13 cellular contexts compared by ENCODE assay signal in the genomic region with DNA sequence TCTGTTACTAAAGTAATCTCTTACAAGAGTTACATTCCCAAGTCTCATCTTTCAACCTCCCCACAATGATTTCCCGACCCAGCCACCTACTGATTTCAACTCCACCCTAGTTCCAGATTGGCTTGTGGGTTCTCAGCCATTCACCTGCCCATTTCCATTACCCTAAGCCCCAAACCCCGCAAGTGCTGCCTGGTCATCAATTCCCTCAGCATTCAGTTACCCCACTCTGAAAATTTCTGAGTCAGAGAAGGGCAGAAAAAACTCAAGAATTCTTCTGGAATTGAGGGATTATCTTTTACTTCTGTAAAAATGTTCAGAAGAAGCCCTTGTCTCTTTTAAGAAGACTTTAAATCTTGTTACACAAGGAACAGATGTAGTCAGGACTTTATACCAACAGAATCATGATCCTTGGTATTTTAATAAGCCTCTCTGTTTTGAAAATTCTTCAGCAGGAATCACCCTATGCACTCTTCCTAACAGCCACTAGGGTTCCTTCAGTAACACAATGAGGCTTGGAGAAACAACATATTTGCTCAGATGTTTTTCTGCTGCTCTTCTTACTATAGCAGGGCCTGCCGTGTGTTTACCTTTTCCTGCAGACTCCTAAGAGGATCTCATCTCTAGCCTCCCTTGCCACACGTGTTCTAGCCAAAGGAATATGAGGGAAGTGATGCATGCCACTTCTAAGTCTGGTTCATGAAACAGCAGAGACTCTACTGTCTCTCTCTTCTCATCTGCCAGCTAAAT. TPM values are rescaled to one million over a fixed set of nuclear protein-coding genes. Genes with fewer than 3 reads are reported as not detected.
A peak's percentile ranks its signal among the peaks of the same experiment; 100 is the strongest.
DNase-seq lines count a peak whose midpoint lies in the region; ATAC-seq and TF ChIP-seq lines count a peak whose summit lies in the region.
"Had no signal": no experiment of that assay in that cellular context is flagged by ENCODE, and none has a peak within 500 bp of the region (broad histone marks: within the 10 kb centered on the region; RNA-seq: fewer than 3 reads in every experiment).

No MANE protein-coding gene starts in this region.

- no peak overlapping the region for H3K23ac ChIP-seq in trophoblast cell (ENCODE audit: low read length)

- no peak overlapping the region for H3K4ac ChIP-seq in trophoblast cell (ENCODE audit: low read depth, low read length)

- TF ChIP-seq CTCF in gastroesophageal sphincter (IDR thresholded peaks at IDR 0.05): no peak

- DNase-seq in DMS53 (lab: John Stamatoyannopoulos, UW): peak; percentile 30
- DNase-seq in DMS53 treated with DMSO at 0.1 percent for 48 hours (lab: John Stamatoyannopoulos, UW; ENCODE audit: unreplicated experiment): no peak
- DNase-seq in RKO (ENCODE audit: low spot score): peak; percentile 2
- DNase-seq in fibroblast of gingiva (ENCODE audit: low read depth): peak; percentile 27
- DNase-seq in trophoblast cell: no peak
- DNase-seq in NCI-H128 (lab: John Stamatoyannopoulos, UW; ENCODE audit: unreplicated experiment): no peak
- DNase-seq in SIG-M5 treated with dmso at 0.1 percent for 504 hours (lab: John Stamatoyannopoulos, UW; ENCODE audit: unreplicated experiment): no peak
- DNase-seq: 8988T, WERI-Rb-1 had no signal

- H3K27ac ChIP-seq in trophoblast cell (ENCODE audit: low read depth, low read length) (no peak overlapping the region), gastroesophageal sphincter (no peak overlapping the region)
- H3K27ac ChIP-seq: coronary artery, RWPE1, WERI-Rb-1 had no signal

- no peak overlapping the region for H2BK5ac ChIP-seq in trophoblast cell (ENCODE audit: low read depth, low read length, poor library complexity)

- no peaks in the 10 kb centered on the region for H3K36me3 ChIP-seq in trophoblast cell (ENCODE audit: control insufficient read depth in 1 of 2, insufficient read depth in 2 of 2, low read length in 2 of 2)
- no peaks in the 10 kb centered on the region for H3K36me3 ChIP-seq in gastroesophageal sphincter
- H3K36me3 ChIP-seq: WERI-Rb-1 had no signal

- H3K4me2 ChIP-seq in trophoblast cell (ENCODE audit: low read length): no peak overlapping the region

- H3K79me1 ChIP-seq in trophoblast cell (ENCODE audit: low read length): peaks cover 2% of the 10 kb centered on the region

- no peak for ATAC-seq in gastroesophageal sphincter

- peaks cover 5 to 6% of the 10 kb centered on the region in 2 experiments for H3K4me1 ChIP-seq in trophoblast cell (ENCODE audit: control insufficient read depth in 1 of 2, insufficient read depth in 2 of 2, low read length in 2 of 2)
- H3K4me1 ChIP-seq in gastroesophageal sphincter: peaks cover 0 to 14% (median 4%) of the 10 kb centered on the region in 3 donors

- H3K18ac ChIP-seq in trophoblast cell (ENCODE audit: low read length): no peak overlapping the region

- H2BK120ac ChIP-seq in trophoblast cell (ENCODE audit: insufficient read depth, low read length, poor library complexity): no peak overlapping the region

- no peak overlapping the region for H2AK5ac ChIP-seq in trophoblast cell (ENCODE audit: low read length)

- H3K4me3 ChIP-seq in trophoblast cell (ENCODE audit: low read depth, low read length) (no peak overlapping the region), gastroesophageal sphincter (no peak overlapping the region)
- H3K4me3 ChIP-seq: coronary artery had no signal

- H3K9ac ChIP-seq in trophoblast cell (ENCODE audit: low read length): no peak overlapping the region

- H4K8ac ChIP-seq in trophoblast cell (ENCODE audit: low read depth, low read length): no peak overlapping the region

- peak overlapping the region; percentile 13 for H2BK12ac ChIP-seq in trophoblast cell (ENCODE audit: low read length)

- no peak overlapping the region for H3K14ac ChIP-seq in trophoblast cell (ENCODE audit: low read length)

- H4K12ac ChIP-seq in trophoblast cell (ENCODE audit: low read depth, low read length): no peak overlapping the region

- H2AFZ ChIP-seq in trophoblast cell (ENCODE audit: insufficient read depth, low read length, poor library complexity): no peak overlapping the region

- H3K27me3 ChIP-seq in trophoblast cell (ENCODE audit: insufficient read depth, low read length) (no peaks in the 10 kb centered on the region), gastroesophageal sphincter (peaks cover 4% of the 10 kb centered on the region)

- no peaks in the 10 kb centered on the region for H3K79me2 ChIP-seq in trophoblast cell (ENCODE audit: control insufficient read depth, insufficient read depth, low read length, poor library complexity)

- TF ChIP-seq EP300 in gastroesophageal sphincter (IDR thresholded peaks at IDR 0.05): no peak

- no peak overlapping the region for H4K91ac ChIP-seq in trophoblast cell (ENCODE audit: low read depth, low read length)

- no peak for TF ChIP-seq POLR2A in gastroesophageal sphincter (IDR thresholded peaks at IDR 0.05)

- no CpG with 5 or more reads among the region's 4 CpGs for WGBS in trophoblast cell (ENCODE audit: extremely low coverage, insufficient coverage, insufficient read length)
- 41 to 81% methylated on average over 2 to 3 of the region's 4 CpGs for WGBS in gastroesophageal sphincter (ENCODE audit: low coverage in 1 of 2), 2 donors

- H3K9me3 ChIP-seq in trophoblast cell (ENCODE audit: insufficient read depth, low read depth, low read length) (no peaks in the 10 kb centered on the region), gastroesophageal sphincter (no peaks in the 10 kb centered on the region)

RNA-seq across cellular contexts. Expression of gene PAMR1, which starts 29.2 kb away (rescaled TPM):
- 0.93 and 1.0 TPM in 2 replicates for polyA plus RNA-seq in trophoblast cell (2013)
- total RNA-seq in gastroesophageal sphincter: 10 to 100 TPM in 1 of 4 donors, 1 to 10 TPM in 3; 4.2 to 17.3 (median 5.6) TPM
- total RNA-seq: G401 had no signal

Comparison
In these comparisons a context has a peak if more than half of its experiments do, and no peak if none do; other contexts are left out.
1. DNase-seq: peak in DMS53 (single experiment), RKO (single experiment) and fibroblast of gingiva (single experiment); none in DMS53 treated with DMSO at 0.1 percent for 48 hours (single experiment), trophoblast cell (0 of 2), NCI-H128 (single experiment) and SIG-M5 treated with dmso at 0.1 percent for 504 hours (single experiment).